15 cellular contexts compared by ENCODE assay signal in genomic region chr4:112510191-112510467, GRCh38. TPM values are rescaled to one million over a fixed set of nuclear protein-coding genes. Genes with fewer than 3 reads are reported as not detected.
DNase-seq lines count a peak whose midpoint lies in the region; ATAC-seq and TF ChIP-seq lines count a peak whose summit lies in the region.
"Had no signal": no experiment of that assay in that cellular context is flagged by ENCODE, and none has a peak within 500 bp of the region (broad histone marks: within the 10 kb centered on the region; RNA-seq: fewer than 3 reads in every experiment).

No MANE protein-coding gene starts in this region.

- TF ChIP-seq EP300 in SK-N-SH (IDR thresholded peaks at IDR 0.05; ENCODE audit: borderline replicate concordance in 1 of 2, low read depth in 1 of 2, low read length in 1 of 2): no peak

- DNase-seq in activated CD8-positive, alpha-beta memory T cell treated with anti-CD3 and anti-CD28 coated beads, Interleukin-2, amount 10 ng/mL, durations not matched to agents 7 days and 5 days: no peak
- no peak for DNase-seq in activated CD8-positive, alpha-beta memory T cell treated with anti-CD3 and anti-CD28 coated beads for 24 hours
- DNase-seq in SK-N-SH: peak; percentile 34
- no peak for DNase-seq in glutamatergic neuron
- no peak for DNase-seq in stimulated activated naive CD8-positive, alpha-beta T cell treated with anti-CD3 and anti-CD28 coated beads, Interleukin-15, amount 100 ng/mL, for 72 hours
- DNase-seq in NCI-H526 treated with DMSO at 0.1 percent for 48 hours (lab: John Stamatoyannopoulos, UW): no peak
- DNase-seq in dedifferentiated amniotic fluid mesenchymal stem cell (ENCODE audit: extremely low spot score): no peak
- no peak for DNase-seq in DMS153 treated with DMSO at 0.1 percent for 48 hours (lab: John Stamatoyannopoulos, UW; ENCODE audit: unreplicated experiment)
- DNase-seq: BE2C, caudate nucleus, NCI-H1105, OCI-M1, posterior cingulate gyrus had no signal

- H4K20me1 ChIP-seq in SK-N-SH (ENCODE audit: insufficient read depth): no peaks in the 10 kb centered on the region

- no peak overlapping the region; the same call in 1 of the 2 replicates for H3K9ac ChIP-seq in SK-N-SH

- H3K4me1 Mint-ChIP-seq in activated CD8-positive, alpha-beta memory T cell treated with anti-CD3 and anti-CD28 coated beads, Interleukin-2, amount 10 ng/mL, durations not matched to agents 7 days and 5 days: peaks cover 30% of the 10 kb centered on the region
- H3K4me1 Mint-ChIP-seq in glutamatergic neuron (ENCODE audit: low read depth, unreplicated experiment): peaks cover 23% of the 10 kb centered on the region
- H3K4me1 Mint-ChIP-seq in stimulated activated naive CD8-positive, alpha-beta T cell treated with anti-CD3 and anti-CD28 coated beads, Interleukin-15, amount 100 ng/mL, for 72 hours: peaks cover 47% of the 10 kb centered on the region

- ATAC-seq in activated CD8-positive, alpha-beta memory T cell treated with anti-CD3 and anti-CD28 coated beads, Interleukin-2, amount 10 ng/mL, durations not matched to agents 7 days and 5 days: no peak
- ATAC-seq in stimulated activated naive CD8-positive, alpha-beta T cell treated with anti-CD3 and anti-CD28 coated beads, Interleukin-15, amount 100 ng/mL, for 72 hours: no peak

- TF ChIP-seq CTCF in SK-N-SH (IDR thresholded peaks at IDR 0.05): no peak
- no peak for TF ChIP-seq CTCF in glutamatergic neuron (IDR thresholded peaks at IDR 0.05; ENCODE audit: partially characterized antibody, unreplicated experiment)

- H3K4me1 ChIP-seq in SK-N-SH (ENCODE audit: control insufficient read depth in 1 of 2, insufficient read depth in 2 of 2, low read depth in 1 of 2, low read length in 1 of 2): peaks cover 8 to 24% of the 10 kb centered on the region in 2 experiments; a peak in 3 of 4 replicates
- H3K4me1 ChIP-seq: BE2C had no signal

- H3K4me3 Mint-ChIP-seq in activated CD8-positive, alpha-beta memory T cell treated with anti-CD3 and anti-CD28 coated beads, Interleukin-2, amount 10 ng/mL, durations not matched to agents 7 days and 5 days: peak overlapping the region; percentile 30
- peak overlapping the region; percentile 85 for H3K4me3 Mint-ChIP-seq in glutamatergic neuron (ENCODE audit: unreplicated experiment)
- H3K4me3 Mint-ChIP-seq in stimulated activated naive CD8-positive, alpha-beta T cell treated with anti-CD3 and anti-CD28 coated beads, Interleukin-15, amount 100 ng/mL, for 72 hours: peak overlapping the region; percentile 68 to 75

- no peaks in the 10 kb centered on the region for H3K36me3 Mint-ChIP-seq in activated CD8-positive, alpha-beta memory T cell treated with anti-CD3 and anti-CD28 coated beads, Interleukin-2, amount 10 ng/mL, durations not matched to agents 7 days and 5 days
- H3K36me3 Mint-ChIP-seq in glutamatergic neuron (ENCODE audit: unreplicated experiment): peaks cover 8% of the 10 kb centered on the region

- H3K79me2 ChIP-seq in SK-N-SH (ENCODE audit: insufficient read depth): no peaks in the 10 kb centered on the region

- H3K27ac Mint-ChIP-seq in activated CD8-positive, alpha-beta memory T cell treated with anti-CD3 and anti-CD28 coated beads, Interleukin-2, amount 10 ng/mL, durations not matched to agents 7 days and 5 days: no peak overlapping the region
- H3K27ac Mint-ChIP-seq in glutamatergic neuron (ENCODE audit: unreplicated experiment): no peak overlapping the region
- H3K27ac Mint-ChIP-seq in stimulated activated naive CD8-positive, alpha-beta T cell treated with anti-CD3 and anti-CD28 coated beads, Interleukin-15, amount 100 ng/mL, for 72 hours: no peak overlapping the region

- peak overlapping the region; percentile 92 for H3K4me2 ChIP-seq in SK-N-SH

- H3K4me3 ChIP-seq in SK-N-SH (ENCODE audit: low read depth in 2 of 2, low read length in 1 of 2): peak overlapping the region; percentile 46 to 67

- peaks cover 19% of the 10 kb centered on the region for H3K27me3 ChIP-seq in SK-N-SH (ENCODE audit: insufficient read depth)

- H3K27ac ChIP-seq in SK-N-SH (ENCODE audit: low read depth in 2 of 2, low read length in 1 of 2): no peak overlapping the region
- H3K27ac ChIP-seq: VCaP had no signal

- H3F3A ChIP-seq in SK-N-SH (replicated peaks; ENCODE audit: insufficient read depth): no peaks in the 10 kb centered on the region

- H3K9me2 ChIP-seq in SK-N-SH: no peaks in the 10 kb centered on the region

- CTCF ChIA-PET in activated CD8-positive, alpha-beta memory T cell treated with anti-CD3 and anti-CD28 coated beads, Interleukin-2, amount 10 ng/mL, durations not matched to agents 7 days and 5 days (lab: Charles Lee): interaction anchor here (1.2 to 7.8 kb wide), 3 partner anchors 12 to 183 kb away, joined by 4 to 74 read pairs (median 5); no protein-coding TSS in a partner anchor
- CTCF ChIA-PET in SK-N-SH (lab: Yijun Ruan, JAX): interaction anchor here (1.0 to 2.4 kb wide), 6 partner anchors 9 to 190 kb away, joined by 3 to 8 read pairs (median 5); no protein-coding TSS in a partner anchor

- H3K9me3 ChIP-seq in SK-N-SH: no peaks in the 10 kb centered on the region
- H3K9me3 ChIP-seq: BE2C had no signal

- POLR2A ChIA-PET in SK-N-SH (lab: Yijun Ruan, JAX): no interaction called here

- WGBS in SK-N-SH (ENCODE audit: low lambda C conversion rate): 3% methylated on average over 7 of the region's 7 CpGs

- no peak for TF ChIP-seq RAD21 in SK-N-SH (IDR thresholded peaks at IDR 0.05; ENCODE audit: low read length)

- peak overlapping the region; percentile 81; the same call in 1 of the 2 replicates for H2AFZ ChIP-seq in SK-N-SH (ENCODE audit: low read depth)

- no peaks in the 10 kb centered on the region for H3K9me3 Mint-ChIP-seq in activated CD8-positive, alpha-beta memory T cell treated with anti-CD3 and anti-CD28 coated beads, Interleukin-2, amount 10 ng/mL, durations not matched to agents 7 days and 5 days (ENCODE audit: low read depth)
- peaks cover 23% of the 10 kb centered on the region for H3K9me3 Mint-ChIP-seq in glutamatergic neuron (ENCODE audit: unreplicated experiment)
- H3K9me3 Mint-ChIP-seq in stimulated activated naive CD8-positive, alpha-beta T cell treated with anti-CD3 and anti-CD28 coated beads, Interleukin-15, amount 100 ng/mL, for 72 hours: no peaks in the 10 kb centered on the region

- H3K27me3 Mint-ChIP-seq in activated CD8-positive, alpha-beta memory T cell treated with anti-CD3 and anti-CD28 coated beads, Interleukin-2, amount 10 ng/mL, durations not matched to agents 7 days and 5 days: peaks cover 89% of the 10 kb centered on the region
- peaks cover 38% of the 10 kb centered on the region for H3K27me3 Mint-ChIP-seq in glutamatergic neuron (ENCODE audit: unreplicated experiment)
- peaks cover 96% of the 10 kb centered on the region for H3K27me3 Mint-ChIP-seq in stimulated activated naive CD8-positive, alpha-beta T cell treated with anti-CD3 and anti-CD28 coated beads, Interleukin-15, amount 100 ng/mL, for 72 hours

- no peaks in the 10 kb centered on the region for H3K36me3 ChIP-seq in SK-N-SH (replicated peaks in 1 of 2; ENCODE audit: control insufficient read depth in 1 of 2, insufficient read depth in 2 of 2, low read length in 1 of 2)
- H3K36me3 ChIP-seq: BE2C had no signal

TF ChIP-seq in SK-N-SH, 30 proteins besides CTCF, POLR2A, EP300 and RAD21:
- no peak for TF ChIP-seq MEF2A (IDR thresholded peaks at IDR 0.05; ENCODE audit: borderline replicate concordance, low read depth)
- TF ChIP-seq YY1 (IDR thresholded peaks at IDR 0.05; ENCODE audit: low read depth): no peak
- no peak for TF ChIP-seq PBX3 (IDR thresholded peaks at IDR 0.05)

RNA-seq across cellular contexts. Expression of gene NEUROG2, which starts 5.9 kb away (rescaled TPM):
- under 1 TPM in 1 of 2 experiments, not detected in 1; 0.12 TPM for total RNA-seq in activated CD8-positive, alpha-beta memory T cell treated with anti-CD3 and anti-CD28 coated beads, Interleukin-2, amount 10 ng/mL, durations not matched to agents 7 days and 5 days
- polyA plus RNA-seq in SK-N-SH (2012; rRNA removed): not detected in 2 replicates
- polyA plus RNA-seq in SK-N-SH (2012; cell fraction: cytosol; rRNA removed): 0.03 TPM in 1 of 2 replicates, not detected in the other
- 0.04 TPM in 1 of 2 replicates, not detected in the other for polyA plus RNA-seq in SK-N-SH (2012; cell fraction: nucleus; rRNA removed)
- total RNA-seq in glutamatergic neuron (ENCODE audit: unreplicated experiment): 7.3 TPM
- total RNA-seq: glomerular endothelial cell had no signal

Comparison
In these comparisons a context has a peak if more than half of its experiments do, and no peak if none do; other contexts are left out.
1. H3K4me3 Mint-ChIP-seq: peak in every context shown above with its lines; median percentile 85 in glutamatergic neuron; 72 in stimulated activated naive CD8-positive, alpha-beta T cell treated with anti-CD3 and anti-CD28 coated beads, Interleukin-15, amount 100 ng/mL, for 72 hours; 30 in activated CD8-positive, alpha-beta memory T cell treated with anti-CD3 and anti-CD28 coated beads, Interleukin-2, amount 10 ng/mL, durations not matched to agents 7 days and 5 days.